1 cellular context compared by ENCODE assay signal in genomic region chr4:185209031-185209851, GRCh38.
TF ChIP-seq lines count a peak whose summit lies in the region.

TSS of gene SNX25 (plus strand) at chr4:185209598. CDS start at chr4:185209827, 229 bp downstream.

TF ChIP-seq in K562, 482 proteins besides CTCF, POLR2A, EP300 and RAD21 (continued from another document and continues in another):
- TF ChIP-seq, protein P1, sequence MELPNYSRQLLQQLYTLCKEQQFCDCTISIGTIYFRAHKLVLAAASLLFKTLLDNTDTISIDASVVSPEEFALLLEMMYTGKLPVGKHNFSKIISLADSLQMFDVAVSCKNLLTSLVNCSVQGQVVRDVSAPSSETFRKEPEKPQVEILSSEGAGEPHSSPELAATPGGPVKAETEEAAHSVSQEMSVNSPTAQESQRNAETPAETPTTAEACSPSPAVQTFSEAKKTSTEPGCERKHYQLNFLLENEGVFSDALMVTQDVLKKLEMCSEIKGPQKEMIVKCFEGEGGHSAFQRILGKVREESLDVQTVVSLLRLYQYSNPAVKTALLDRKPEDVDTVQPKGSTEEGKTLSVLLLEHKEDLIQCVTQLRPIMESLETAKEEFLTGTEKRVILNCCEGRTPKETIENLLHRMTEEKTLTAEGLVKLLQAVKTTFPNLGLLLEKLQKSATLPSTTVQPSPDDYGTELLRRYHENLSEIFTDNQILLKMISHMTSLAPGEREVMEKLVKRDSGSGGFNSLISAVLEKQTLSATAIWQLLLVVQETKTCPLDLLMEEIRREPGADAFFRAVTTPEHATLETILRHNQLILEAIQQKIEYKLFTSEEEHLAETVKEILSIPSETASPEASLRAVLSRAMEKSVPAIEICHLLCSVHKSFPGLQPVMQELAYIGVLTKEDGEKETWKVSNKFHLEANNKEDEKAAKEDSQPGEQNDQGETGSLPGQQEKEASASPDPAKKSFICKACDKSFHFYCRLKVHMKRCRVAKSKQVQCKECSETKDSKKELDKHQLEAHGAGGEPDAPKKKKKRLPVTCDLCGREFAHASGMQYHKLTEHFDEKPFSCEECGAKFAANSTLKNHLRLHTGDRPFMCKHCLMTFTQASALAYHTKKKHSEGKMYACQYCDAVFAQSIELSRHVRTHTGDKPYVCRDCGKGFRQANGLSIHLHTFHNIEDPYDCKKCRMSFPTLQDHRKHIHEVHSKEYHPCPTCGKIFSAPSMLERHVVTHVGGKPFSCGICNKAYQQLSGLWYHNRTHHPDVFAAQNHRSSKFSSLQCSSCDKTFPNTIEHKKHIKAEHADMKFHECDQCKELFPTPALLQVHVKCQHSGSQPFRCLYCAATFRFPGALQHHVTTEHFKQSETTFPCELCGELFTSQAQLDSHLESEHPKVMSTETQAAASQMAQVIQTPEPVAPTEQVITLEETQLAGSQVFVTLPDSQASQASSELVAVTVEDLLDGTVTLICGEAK (IDR thresholded peaks at IDR 0.05) = peak; percentile 45; the same call in 1 of the 2 replicates
- TF ChIP-seq, protein P1 (CRISPR knock-in tag; IDR thresholded peaks at IDR 0.05) = no peak
- TF ChIP-seq MEIS2 (IDR thresholded peaks at IDR 0.05; ENCODE audit: partially characterized antibody) (peak; percentile 88), POLR2AphosphoS5 (IDR thresholded peaks at IDR 0.05; ENCODE audit: control insufficient read depth, insufficient read depth, low read depth, low read length) (peak; percentile 60), HMGN3 (IDR thresholded peaks at IDR 0.05; ENCODE audit: borderline replicate concordance, extremely low read depth, insufficient read length, low read depth, low read length) (peak; percentile 63), CREM (IDR thresholded peaks at IDR 0.05; ENCODE audit: low read depth) (peak; percentile 63), SIN3A (IDR thresholded peaks at IDR 0.05; ENCODE audit: borderline replicate concordance in 2 of 2, control insufficient read depth in 1 of 2, low read depth in 2 of 2, low read length in 2 of 2) (no peak), YY1 (IDR thresholded peaks at IDR 0.05; ENCODE audit: borderline replicate concordance in 1 of 3, control insufficient read depth in 1 of 3, extremely low read depth in 1 of 3, insufficient read depth in 3 of 3, insufficient read length in 1 of 3, insufficient replicate concordance in 2 of 3, low read depth in 1 of 3, low read length in 2 of 3) (peak in 1 of 3 experiments; percentile 44), ZBTB7A (IDR thresholded peaks at IDR 0.05; ENCODE audit: borderline replicate concordance, control insufficient read depth, low read depth, low read length) (peak; percentile 87; the same call in 1 of the 2 replicates), RBBP5 (IDR thresholded peaks at IDR 0.05; ENCODE audit: borderline replicate concordance, insufficient read depth, low read length, poor library complexity, severe bottlenecking) (peak; percentile 61), HIVEP1 (CRISPR knock-in tag; IDR thresholded peaks at IDR 0.05) (no peak), CXXC5 (CRISPR knock-in tag; IDR thresholded peaks at IDR 0.05) (peak; percentile 81), TSHZ1 (CRISPR knock-in tag; IDR thresholded peaks at IDR 0.05) (no peak), MAX (CRISPR knock-in tag; IDR thresholded peaks at IDR 0.05) (peak; percentile 47; the same call in 1 of the 2 replicates), PHTF2 (CRISPR knock-in tag; IDR thresholded peaks at IDR 0.05) (no peak), NRF1 (conservative IDR thresholded peaks at IDR 0.05 in 1 of 2, IDR thresholded peaks at IDR 0.05 in 1 of 2) (peak in 1 of 2 experiments; percentile 13; a peak in 2 of 4 replicates), KDM5B (IDR thresholded peaks at IDR 0.05; ENCODE audit: insufficient replicate concordance, low read depth, low read length) (peak; percentile 50), HDAC1 (IDR thresholded peaks at IDR 0.05) (0 out of 4 replicates have a peak, but pooled peaks of 1 of the 2 experiments have one; percentile 51), CCNT2 (IDR thresholded peaks at IDR 0.05; ENCODE audit: borderline replicate concordance, extremely low read depth, insufficient read length, low read depth, low read length) (peak; percentile 76), E2F6 (IDR thresholded peaks at IDR 0.05; ENCODE audit: borderline replicate concordance in 1 of 2, extremely low read depth in 1 of 2, insufficient read depth in 1 of 2, insufficient read length in 1 of 2, low read depth in 1 of 2, low read length in 1 of 2, poor library complexity in 1 of 2, severe bottlenecking in 1 of 2) (peak in 1 of 2 experiments; percentile 39), ZNF592 (IDR thresholded peaks at IDR 0.05) (0 out of 2 replicates have a peak, but pooled peaks have one; percentile 16), CCAR2 (IDR thresholded peaks at IDR 0.05; ENCODE audit: low read depth, low read length) (no peak), KLF1 (tag; IDR thresholded peaks at IDR 0.05) (peak; percentile 53; the same call in 1 of the 2 replicates), NONO (IDR thresholded peaks at IDR 0.05; ENCODE audit: low read depth in 2 of 2, low read length in 1 of 2) (no peak; a peak in 2 of 4 replicates), ZNF12 (CRISPR knock-in tag; IDR thresholded peaks at IDR 0.05) (0 out of 2 replicates have a peak, but pooled peaks have one; percentile 33), CTBP1 (IDR thresholded peaks at IDR 0.05; ENCODE audit: borderline replicate concordance) (peak; percentile 80), FOXA3 (CRISPR knock-in tag; conservative IDR thresholded peaks at IDR 0.05 in 1 of 2, IDR thresholded peaks at IDR 0.05 in 1 of 2) (0 out of 4 replicates have a peak, but pooled peaks of 1 of the 2 experiments have one; percentile 48), SIX5 (IDR thresholded peaks at IDR 0.05; ENCODE audit: borderline replicate concordance in 1 of 2, insufficient read depth in 1 of 2, low read depth in 1 of 2, low read length in 2 of 2) (no peak)
- TF ChIP-seq, protein P2, sequence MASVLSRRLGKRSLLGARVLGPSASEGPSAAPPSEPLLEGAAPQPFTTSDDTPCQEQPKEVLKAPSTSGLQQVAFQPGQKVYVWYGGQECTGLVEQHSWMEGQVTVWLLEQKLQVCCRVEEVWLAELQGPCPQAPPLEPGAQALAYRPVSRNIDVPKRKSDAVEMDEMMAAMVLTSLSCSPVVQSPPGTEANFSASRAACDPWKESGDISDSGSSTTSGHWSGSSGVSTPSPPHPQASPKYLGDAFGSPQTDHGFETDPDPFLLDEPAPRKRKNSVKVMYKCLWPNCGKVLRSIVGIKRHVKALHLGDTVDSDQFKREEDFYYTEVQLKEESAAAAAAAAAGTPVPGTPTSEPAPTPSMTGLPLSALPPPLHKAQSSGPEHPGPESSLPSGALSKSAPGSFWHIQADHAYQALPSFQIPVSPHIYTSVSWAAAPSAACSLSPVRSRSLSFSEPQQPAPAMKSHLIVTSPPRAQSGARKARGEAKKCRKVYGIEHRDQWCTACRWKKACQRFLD (CRISPR knock-in tag; IDR thresholded peaks at IDR 0.05) = 0 out of 2 replicates have a peak, but pooled peaks have one; percentile 32
- TF ChIP-seq, protein P3, sequence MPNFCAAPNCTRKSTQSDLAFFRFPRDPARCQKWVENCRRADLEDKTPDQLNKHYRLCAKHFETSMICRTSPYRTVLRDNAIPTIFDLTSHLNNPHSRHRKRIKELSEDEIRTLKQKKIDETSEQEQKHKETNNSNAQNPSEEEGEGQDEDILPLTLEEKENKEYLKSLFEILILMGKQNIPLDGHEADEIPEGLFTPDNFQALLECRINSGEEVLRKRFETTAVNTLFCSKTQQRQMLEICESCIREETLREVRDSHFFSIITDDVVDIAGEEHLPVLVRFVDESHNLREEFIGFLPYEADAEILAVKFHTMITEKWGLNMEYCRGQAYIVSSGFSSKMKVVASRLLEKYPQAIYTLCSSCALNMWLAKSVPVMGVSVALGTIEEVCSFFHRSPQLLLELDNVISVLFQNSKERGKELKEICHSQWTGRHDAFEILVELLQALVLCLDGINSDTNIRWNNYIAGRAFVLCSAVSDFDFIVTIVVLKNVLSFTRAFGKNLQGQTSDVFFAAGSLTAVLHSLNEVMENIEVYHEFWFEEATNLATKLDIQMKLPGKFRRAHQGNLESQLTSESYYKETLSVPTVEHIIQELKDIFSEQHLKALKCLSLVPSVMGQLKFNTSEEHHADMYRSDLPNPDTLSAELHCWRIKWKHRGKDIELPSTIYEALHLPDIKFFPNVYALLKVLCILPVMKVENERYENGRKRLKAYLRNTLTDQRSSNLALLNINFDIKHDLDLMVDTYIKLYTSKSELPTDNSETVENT (CRISPR knock-in tag; IDR thresholded peaks at IDR 0.05) = peak; percentile 79
